In genomic region chr15:80418892-80419537, GRCh38 we compare ENCODE assay signal across 9 cellular contexts. TPM values are rescaled to one million over a fixed set of nuclear protein-coding genes. Genes with fewer than 3 reads are reported as not detected.
A peak's percentile ranks its signal among the peaks of the same experiment; 100 is the strongest.
DNase-seq lines count a peak whose midpoint lies in the region; ATAC-seq, FAIRE-seq and TF ChIP-seq lines count a peak whose summit lies in the region.
"Had no signal": no experiment of that assay in that cellular context is flagged by ENCODE, and none has a peak within 500 bp of the region (broad histone marks: within the 10 kb centered on the region; RNA-seq: fewer than 3 reads in every experiment).

No MANE protein-coding gene starts in this region.

- no peak for FAIRE-seq in RCC 7860 (lab: Jason Lieb, UNC)
- FAIRE-seq: islet of Langerhans had no signal

- DNase-seq in BE2C (peak; percentile 36), H4 (ENCODE audit: low spot score) (peak; percentile 63), RCC 7860 (ENCODE audit: low spot score) (peak; percentile 42), trophoblast cell (peak; percentile 42 to 79), NCI-H187 (lab: John Stamatoyannopoulos, UW) (no peak)
- DNase-seq in stimulated activated naive CD8-positive, alpha-beta T cell treated with anti-CD3 and anti-CD28 coated beads, Interleukin-15, Interleukin-2, amounts not matched to agents 100 U/mL and 50 U/mL, for 24 hours: no peak

- no peaks in the 10 kb centered on the region for H3K79me1 ChIP-seq in trophoblast cell (ENCODE audit: low read length)

- no peak overlapping the region for H4K12ac ChIP-seq in trophoblast cell (ENCODE audit: low read depth, low read length)

- H2BK12ac ChIP-seq in trophoblast cell (ENCODE audit: low read length): no peak overlapping the region

- H3K4me2 ChIP-seq in trophoblast cell (ENCODE audit: low read length): no peak overlapping the region

- no peak overlapping the region for H2AFZ ChIP-seq in trophoblast cell (ENCODE audit: insufficient read depth, low read length, poor library complexity)

- H3K4me3 ChIP-seq in BE2C (ENCODE audit: low read depth, low read length) (no peak overlapping the region), trophoblast cell (ENCODE audit: low read depth, low read length) (no peak overlapping the region)

- no peaks in the 10 kb centered on the region for H3K36me3 ChIP-seq in BE2C
- H3K36me3 ChIP-seq in trophoblast cell (ENCODE audit: control insufficient read depth in 1 of 2, insufficient read depth in 2 of 2, low read length in 2 of 2): no peaks in the 10 kb centered on the region

- no peaks in the 10 kb centered on the region for H3K79me2 ChIP-seq in trophoblast cell (ENCODE audit: control insufficient read depth, insufficient read depth, low read length, poor library complexity)

- no peak overlapping the region for H2BK120ac ChIP-seq in trophoblast cell (ENCODE audit: insufficient read depth, low read length, poor library complexity)

- H3K4me1 ChIP-seq in BE2C (no peaks in the 10 kb centered on the region), trophoblast cell (ENCODE audit: control insufficient read depth in 1 of 2, insufficient read depth in 2 of 2, low read length in 2 of 2) (no peaks in the 10 kb centered on the region)

- H3K23ac ChIP-seq in trophoblast cell (ENCODE audit: low read length): no peak overlapping the region

- H3K27me3 ChIP-seq in BE2C: no peaks in the 10 kb centered on the region
- no peaks in the 10 kb centered on the region for H3K27me3 ChIP-seq in trophoblast cell (ENCODE audit: insufficient read depth, low read length)

- H3K9me3 ChIP-seq in BE2C: no peaks in the 10 kb centered on the region
- H3K9me3 ChIP-seq in trophoblast cell (ENCODE audit: insufficient read depth, low read depth, low read length): no peaks in the 10 kb centered on the region

- no peak overlapping the region for H2AK5ac ChIP-seq in trophoblast cell (ENCODE audit: low read length)

- no peak overlapping the region for H4K8ac ChIP-seq in trophoblast cell (ENCODE audit: low read depth, low read length)

- H3K18ac ChIP-seq in trophoblast cell (ENCODE audit: low read length): no peak overlapping the region

- peak; percentile 38 for ATAC-seq in esophagus mucosa
- ATAC-seq in stimulated activated naive CD8-positive, alpha-beta T cell treated with anti-CD3 and anti-CD28 coated beads, Interleukin-15, Interleukin-2, amounts not matched to agents 100 U/mL and 50 U/mL, for 24 hours: no peak
- no peak for ATAC-seq in GM18519 (IDR thresholded peaks at IDR 0.05; ENCODE audit: low FRiP score, unreplicated experiment)

- H2BK5ac ChIP-seq in trophoblast cell (ENCODE audit: low read depth, low read length, poor library complexity): no peak overlapping the region

- H3K27ac ChIP-seq in trophoblast cell (ENCODE audit: low read depth, low read length): no peak overlapping the region

- H3K14ac ChIP-seq in trophoblast cell (ENCODE audit: low read length): no peak overlapping the region

- no peak overlapping the region for H4K91ac ChIP-seq in trophoblast cell (ENCODE audit: low read depth, low read length)

- H3K9ac ChIP-seq in trophoblast cell (ENCODE audit: low read length): no peak overlapping the region

- no CpG with 5 or more reads among the region's 10 CpGs for WGBS in trophoblast cell (ENCODE audit: extremely low coverage, insufficient coverage, insufficient read length)

- peak; percentile 77 for TF ChIP-seq CTCF in BE2C (IDR thresholded peaks at IDR 0.05; ENCODE audit: low read depth, low read length)

- no peak overlapping the region for H3K4ac ChIP-seq in trophoblast cell (ENCODE audit: low read depth, low read length)

RNA-seq across cellular contexts. Expression of gene ARNT2, which starts 14.8 kb away (rescaled TPM):
- 4.9 TPM for polyA plus RNA-seq in BE2C (2012; ENCODE audit: insufficient read depth, insufficient read length, low read depth)
- total RNA-seq in H4 (2014; rRNA removed; shearing (Covaris generic)): 3.3 and 5.3 TPM in 2 replicates
- total RNA-seq in esophagus mucosa: 0.64 TPM
- polyA plus RNA-seq in trophoblast cell (2013): 0.57 and 0.67 TPM in 2 replicates

Comparison
In these comparisons a context has a peak if more than half of its experiments do, and no peak if none do; other contexts are left out.
1. DNase-seq: peak in BE2C (single experiment), H4 (single experiment), RCC 7860 (single experiment) and trophoblast cell (2 of 2); none in stimulated activated naive CD8-positive, alpha-beta T cell treated with anti-CD3 and anti-CD28 coated beads, Interleukin-15, Interleukin-2, amounts not matched to agents 100 U/mL and 50 U/mL, for 24 hours (single experiment) and NCI-H187 (0 of 2).